In genomic region chr14:52960627-52961026, GRCh38 we compare ENCODE assay signal across 9 cellular contexts. TPM values are rescaled to one million over a fixed set of nuclear protein-coding genes. Genes with fewer than 3 reads are reported as not detected.
DNase-seq lines count a peak whose midpoint lies in the region; ATAC-seq and TF ChIP-seq lines count a peak whose summit lies in the region.
"Had no signal": no experiment of that assay in that cellular context is flagged by ENCODE, and none has a peak within 500 bp of the region (broad histone marks: within the 10 kb centered on the region; RNA-seq: fewer than 3 reads in every experiment).

No MANE protein-coding gene starts in this region.

- intact Hi-C loops in dorsolateral prefrontal cortex (cut with DNase I): loop anchor here in 1 of 2 donors (5.0 kb wide), 1 partner anchor 138 kb away; no protein-coding TSS in a partner anchor

- no peak overlapping the region for H4K91ac ChIP-seq in mesenchymal stem cell (ENCODE audit: low read length)

- 93% methylated on average over 3 of the region's 3 CpGs for WGBS in mesenchymal stem cell

- TF ChIP-seq CTCF in DND-41 (IDR thresholded peaks at IDR 0.05; ENCODE audit: borderline replicate concordance, extremely low read depth, low read length, poor library complexity, severe bottlenecking) (no peak), KMS-11 (conservative IDR thresholded peaks at IDR 0.05; ENCODE audit: low read depth, low read length) (no peak), parathyroid adenoma (IDR thresholded peaks at IDR 0.05) (no peak), dorsolateral prefrontal cortex (IDR thresholded peaks at IDR 0.05 in 54 of 56, conservative IDR thresholded peaks at IDR 0.05 in 2 of 56; ENCODE audit: low read depth in 1 of 56, partially characterized antibody in 56 of 56) (no peak)

- CTCF ChIA-PET in HEK293T (lab: Yijun Ruan, JAX): interaction anchor here (0.5 to 2.6 kb wide), 12 partner anchors 8 to 345 kb away, joined by 3 to 12 read pairs (median 4); partner anchors contain the start of gene FERMT2

- no peak overlapping the region for H2BK15ac ChIP-seq in mesenchymal stem cell (ENCODE audit: low read depth, poor library complexity, severe bottlenecking)

- H3K36me3 ChIP-seq in DND-41 (ENCODE audit: insufficient read depth, low read length): no peaks in the 10 kb centered on the region
- no peaks in the 10 kb centered on the region for H3K36me3 ChIP-seq in KMS-11 (ENCODE audit: insufficient read depth)
- no peaks in the 10 kb centered on the region for H3K36me3 ChIP-seq in parathyroid adenoma (ENCODE audit: control insufficient read depth, insufficient read depth, low read length)
- H3K36me3 ChIP-seq in mesenchymal stem cell (ENCODE audit: control insufficient read depth in 1 of 2, insufficient read depth in 2 of 2, low read depth in 1 of 2, low read length in 2 of 2): no peaks in the 10 kb centered on the region
- H3K36me3 ChIP-seq: Peyer's patch had no signal

- H3K79me2 ChIP-seq in DND-41 (ENCODE audit: insufficient read depth, low read length) (no peaks in the 10 kb centered on the region), KMS-11 (ENCODE audit: insufficient read depth, low read depth) (no peaks in the 10 kb centered on the region), parathyroid adenoma (no peaks in the 10 kb centered on the region)

- no peak overlapping the region for H4K8ac ChIP-seq in mesenchymal stem cell (ENCODE audit: low read length)

- H2BK5ac ChIP-seq in mesenchymal stem cell (ENCODE audit: low read depth, low read length, poor library complexity, severe bottlenecking): no peak overlapping the region

- H3K27me3 ChIP-seq in DND-41 (ENCODE audit: insufficient read depth, low read length, poor library complexity) (no peaks in the 10 kb centered on the region), KMS-11 (ENCODE audit: insufficient read depth, low read depth) (no peaks in the 10 kb centered on the region), parathyroid adenoma (ENCODE audit: control insufficient read depth, insufficient read depth, low read length) (no peaks in the 10 kb centered on the region), dorsolateral prefrontal cortex (no peaks in the 10 kb centered on the region), mesenchymal stem cell (ENCODE audit: control insufficient read depth in 1 of 2, insufficient read depth in 1 of 2, low read length in 2 of 2) (no peaks in the 10 kb centered on the region)
- H3K27me3 ChIP-seq: Peyer's patch had no signal

- POLR2A ChIA-PET in HEK293T (lab: Yijun Ruan, JAX): interaction anchor here (0.6 to 1.2 kb wide), 2 partner anchors 9 to 135 kb away, joined by 3 to 6 read pairs; partner anchors contain the start of gene FERMT2

- H2BK120ac ChIP-seq in mesenchymal stem cell (ENCODE audit: low read depth, low read length): no peak overlapping the region

- no peak overlapping the region for H3K9ac ChIP-seq in DND-41 (ENCODE audit: low read depth, low read length)
- H3K9ac ChIP-seq in KMS-11: no peak overlapping the region
- no peak overlapping the region for H3K9ac ChIP-seq in parathyroid adenoma
- H3K9ac ChIP-seq in mesenchymal stem cell (ENCODE audit: low read length): no peak overlapping the region

- H3K14ac ChIP-seq in mesenchymal stem cell (ENCODE audit: low read length in 2 of 2): no peak overlapping the region

- no peak overlapping the region for H3K18ac ChIP-seq in mesenchymal stem cell (ENCODE audit: low read depth in 1 of 2, low read length in 2 of 2)

- H2AFZ ChIP-seq in DND-41 (ENCODE audit: low read depth, low read length): 0 out of 2 replicates have a peak overlapping the region, but pooled peaks have one; percentile 0
- peak overlapping the region; percentile 41; the same call in 1 of the 2 replicates for H2AFZ ChIP-seq in KMS-11 (ENCODE audit: low read depth)
- H2AFZ ChIP-seq in parathyroid adenoma: peak overlapping the region; percentile 39
- H2AFZ ChIP-seq in mesenchymal stem cell (ENCODE audit: low read depth, low read length): no peak overlapping the region

- DNase-seq in DND-41: no peak
- DNase-seq in dorsolateral prefrontal cortex: no peak
- no peak for DNase-seq in mesenchymal stem cell
- no peak for DNase-seq in HEK293T (ENCODE audit: extremely low spot score)
- DNase-seq in NCI-H526 (lab: John Stamatoyannopoulos, UW): no peak

- no peak overlapping the region for H3K4me3 ChIP-seq in DND-41 (ENCODE audit: low read depth in 1 of 2, low read length in 2 of 2)
- no peak overlapping the region for H3K4me3 ChIP-seq in KMS-11 (IDR thresholded peaks at IDR 0.05; ENCODE audit: insufficient read depth, low read depth, low read length)
- no peak overlapping the region for H3K4me3 ChIP-seq in parathyroid adenoma (ENCODE audit: low read depth, low read length)
- no peak overlapping the region for H3K4me3 ChIP-seq in dorsolateral prefrontal cortex
- no peak overlapping the region for H3K4me3 ChIP-seq in mesenchymal stem cell (ENCODE audit: insufficient read depth in 1 of 2, low read depth in 1 of 2, low read length in 2 of 2)
- H3K4me3 ChIP-seq: Peyer's patch had no signal

- H3K79me1 ChIP-seq in mesenchymal stem cell (replicated peaks; ENCODE audit: low read length, poor library complexity, severe bottlenecking): no peaks in the 10 kb centered on the region

- H3K4me2 ChIP-seq in DND-41 (ENCODE audit: insufficient read depth, low read length) (no peak overlapping the region), KMS-11 (no peak overlapping the region), parathyroid adenoma (ENCODE audit: low read length) (peak overlapping the region; percentile 37), mesenchymal stem cell (ENCODE audit: low read length, poor library complexity, severe bottlenecking) (no peak overlapping the region)

- H3K9me3 ChIP-seq in DND-41 (ENCODE audit: insufficient read depth, low read length, severe bottlenecking) (no peaks in the 10 kb centered on the region), parathyroid adenoma (ENCODE audit: control insufficient read depth, low read length) (no peaks in the 10 kb centered on the region), mesenchymal stem cell (ENCODE audit: control insufficient read depth, low read length) (no peaks in the 10 kb centered on the region)
- H3K9me3 ChIP-seq: Peyer's patch had no signal

- H2AK5ac ChIP-seq in mesenchymal stem cell (ENCODE audit: low read length, severe bottlenecking): no peak overlapping the region

- no peak overlapping the region for H2BK12ac ChIP-seq in mesenchymal stem cell (ENCODE audit: low read length in 2 of 2)

- H3K4ac ChIP-seq in mesenchymal stem cell (ENCODE audit: low read depth in 1 of 2, low read length in 2 of 2): no peak overlapping the region

- no peaks in the 10 kb centered on the region for H4K20me1 ChIP-seq in DND-41 (ENCODE audit: insufficient read depth, low read length)
- no peaks in the 10 kb centered on the region for H4K20me1 ChIP-seq in KMS-11 (ENCODE audit: insufficient read depth)

- no peak overlapping the region for H3K23ac ChIP-seq in mesenchymal stem cell (ENCODE audit: low read length in 2 of 2)

- no peak overlapping the region for H3K27ac ChIP-seq in DND-41 (ENCODE audit: low read length)
- no peak overlapping the region for H3K27ac ChIP-seq in KMS-11
- peak overlapping the region; percentile 21 for H3K27ac ChIP-seq in parathyroid adenoma
- peak overlapping the region in 23 of 59 donors; percentile 4 to 68 (median 34) for H3K27ac ChIP-seq in dorsolateral prefrontal cortex
- H3K27ac ChIP-seq in mesenchymal stem cell (ENCODE audit: low read length, poor library complexity, severe bottlenecking): no peak overlapping the region
- H3K27ac ChIP-seq: Peyer's patch had no signal

- H3K4me1 ChIP-seq in DND-41 (ENCODE audit: insufficient read depth, low read length) (no peaks in the 10 kb centered on the region), KMS-11 (ENCODE audit: low read depth, poor library complexity, severe bottlenecking) (no peaks in the 10 kb centered on the region), parathyroid adenoma (no peaks in the 10 kb centered on the region), mesenchymal stem cell (ENCODE audit: control insufficient read depth, insufficient read depth, low read depth, low read length) (no peaks in the 10 kb centered on the region)
- H3K4me1 ChIP-seq: Peyer's patch had no signal

- ATAC-seq in DND-41 (ENCODE audit: insufficient read depth, low read depth): 0 out of 3 replicates have a peak, but pooled peaks have one; percentile 32
- ATAC-seq in esophagus mucosa: peak; percentile 48

TF ChIP-seq in HEK293T, 16 proteins besides CTCF, POLR2A, EP300 and RAD21:
- TF ChIP-seq HDGF (IDR thresholded peaks at IDR 0.05; ENCODE audit: borderline replicate concordance): no peak
- TF ChIP-seq PKNOX1 (IDR thresholded peaks at IDR 0.05): no peak
- no peak for TF ChIP-seq SUZ12 (IDR thresholded peaks at IDR 0.05)
- TF ChIP-seq ELF4 (IDR thresholded peaks at IDR 0.05): no peak
- TF ChIP-seq FOXM1 (IDR thresholded peaks at IDR 0.05; ENCODE audit: borderline replicate concordance): no peak
- TF ChIP-seq SP1 (IDR thresholded peaks at IDR 0.05): no peak
- TF ChIP-seq ZNF384 (IDR thresholded peaks at IDR 0.05): no peak
- TF ChIP-seq NFRKB (IDR thresholded peaks at IDR 0.05): no peak
- no peak for TF ChIP-seq BHLHE40 (IDR thresholded peaks at IDR 0.05; ENCODE audit: borderline replicate concordance)
- TF ChIP-seq FOXK2 (IDR thresholded peaks at IDR 0.05): no peak
- TF ChIP-seq TARDBP (IDR thresholded peaks at IDR 0.05): no peak

RNA-seq across cellular contexts. Expression of gene FERMT2, which starts 9.8 kb away (rescaled TPM):
- 4.1 TPM for total RNA-seq in esophagus mucosa
- 100 to 1,000 TPM in 8 of 120 experiments, 10 to 100 TPM in 112; 42.2 to 137 (median 70.3) TPM for total RNA-seq in dorsolateral prefrontal cortex
- polyA plus RNA-seq in mesenchymal stem cell (2013, experiment 1 of 2): 137 TPM
- 137 TPM for polyA plus RNA-seq in mesenchymal stem cell (2013, experiment 2 of 2)
